In the genomic region with DNA sequence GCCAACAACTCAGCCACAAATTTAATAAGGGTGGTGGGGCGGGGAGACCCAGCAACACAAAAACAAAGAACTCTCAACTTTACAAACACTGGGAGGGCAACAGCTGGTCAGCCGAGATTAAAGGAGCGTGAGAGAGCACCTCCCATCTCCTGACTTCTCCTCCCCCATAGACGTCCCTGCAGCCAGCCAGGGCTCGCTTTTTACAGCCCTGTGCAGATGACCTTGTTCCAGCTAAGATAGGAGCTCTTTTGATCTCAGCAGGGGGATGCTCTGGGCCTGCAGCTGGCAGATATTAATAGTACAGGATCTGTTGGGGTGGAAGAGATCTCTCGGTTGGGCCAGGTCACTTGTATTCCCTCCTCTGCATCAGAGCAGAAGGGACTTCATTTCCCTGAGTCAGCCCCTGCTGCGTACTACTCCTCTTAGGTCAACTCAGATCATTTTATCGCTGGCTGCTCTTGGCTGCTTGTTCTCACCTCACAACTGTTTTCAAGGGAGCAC, we compare ENCODE assay signal across 11 cellular contexts.
A peak's percentile ranks its signal among the peaks of the same experiment; 100 is the strongest.
DNase-seq lines count a peak whose midpoint lies in the region; ATAC-seq, FAIRE-seq and TF ChIP-seq lines count a peak whose summit lies in the region.
"Had no signal": no experiment of that assay in that cellular context is flagged by ENCODE, and none has a peak within 500 bp of the region (broad histone marks: within the 10 kb centered on the region; RNA-seq: fewer than 3 reads in every experiment).

No MANE protein-coding gene starts in this region.

- peak overlapping the region; percentile 74 for H3K4me2 ChIP-seq in K562 (ENCODE audit: insufficient read depth, low read length)
- H3K4me2 ChIP-seq: A549 had no signal

- DNase-seq in activated naive CD8-positive, alpha-beta T cell treated with anti-CD3 and anti-CD28 coated beads for 36 hours: no peak
- DNase-seq in K562 (ENCODE audit: extremely low read depth in 1 of 4, low spot score in 3 of 4) (peak; percentile 84 to 94 (median 88)), mesothelial cell of epicardium (ENCODE audit: low spot score in 2 of 2, unreplicated experiment in 2 of 2) (no peak), aorta (no peak), mesenteric fat pad (ENCODE audit: low spot score) (no peak), kidney tubule cell (ENCODE audit: low spot score) (no peak)

- H2AFZ ChIP-seq in K562 (ENCODE audit: low read depth, low read length): peak overlapping the region; percentile 34

- ATAC-seq in K562: peak; percentile 97
- ATAC-seq in aorta (ENCODE audit: low FRiP score): peak; percentile 16
- ATAC-seq in HG02970 (IDR thresholded peaks at IDR 0.05; ENCODE audit: low FRiP score, unreplicated experiment): no peak
- ATAC-seq: A549 had no signal

- TF ChIP-seq POLR2A in K562 (conservative IDR thresholded peaks at IDR 0.05): no peak

- TF ChIP-seq EP300 in K562 (IDR thresholded peaks at IDR 0.05; ENCODE audit: low read length): peak; percentile 92

- POLR2A ChIA-PET in K562 (lab: Yijun Ruan, JAX): interaction anchor here (0.6 to 1.0 kb wide), 8 partner anchors 8 to 938 kb away, joined by 3 to 4 read pairs (median 3); no protein-coding TSS in a partner anchor

- H4K20me1 ChIP-seq in K562 (replicated peaks; ENCODE audit: control insufficient read depth, insufficient read depth, low read length): no peaks in the 10 kb centered on the region

- H3K4me1 ChIP-seq in K562 (replicated peaks in 1 of 2; ENCODE audit: control insufficient read depth in 2 of 2, insufficient read depth in 2 of 2, low read length in 2 of 2) (peaks cover 0 to 47% of the 10 kb centered on the region in 2 experiments; a peak in 3 of 5 replicates), aorta (ENCODE audit: control insufficient read depth in 1 of 2, insufficient read depth in 2 of 2, low read length in 2 of 2) (peaks cover 0 to 2% of the 10 kb centered on the region in 2 donors)
- H3K4me1 ChIP-seq: A549 had no signal

- H3K36me3 ChIP-seq in K562 (ENCODE audit: control insufficient read depth, insufficient read depth, low read length) (no peaks in the 10 kb centered on the region), aorta (ENCODE audit: control insufficient read depth in 1 of 2, insufficient read depth in 2 of 2, low read length in 1 of 2) (no peaks in the 10 kb centered on the region)

- CTCF ChIA-PET in K562 (lab: Yijun Ruan, JAX; ENCODE audit: low intra/inter-chr PET ratio): no interaction called here

- intact Hi-C loops in K562 (cut with micrococcal nuclease): loop anchor here (10.0 kb wide), 1 partner anchor 109 kb away; no protein-coding TSS in a partner anchor
- intact Hi-C loops in aorta (cut with DNase I): no loop called here

- no peaks in the 10 kb centered on the region for H3K79me2 ChIP-seq in K562 (ENCODE audit: control insufficient read depth, insufficient read depth, low read length)

- H3K27ac Mint-ChIP-seq in activated naive CD8-positive, alpha-beta T cell: peak overlapping the region; percentile 41
- H3K27ac Mint-ChIP-seq in activated naive CD8-positive, alpha-beta T cell treated with anti-CD3 and anti-CD28 coated beads for 36 hours: no peak overlapping the region
- H3K27ac Mint-ChIP-seq in mesothelial cell of epicardium: peak overlapping the region; percentile 96

- H3K27ac ChIP-seq in K562 (ENCODE audit: extremely low read depth, low read depth, low read length) (peak overlapping the region; percentile 70), aorta (ENCODE audit: low read depth in 1 of 2, low read length in 2 of 2) (no peak overlapping the region)
- H3K27ac ChIP-seq: RWPE1 had no signal

- no peaks in the 10 kb centered on the region for H3K27me3 Mint-ChIP-seq in activated naive CD8-positive, alpha-beta T cell
- H3K27me3 Mint-ChIP-seq in activated naive CD8-positive, alpha-beta T cell treated with anti-CD3 and anti-CD28 coated beads for 36 hours: no peaks in the 10 kb centered on the region
- no peaks in the 10 kb centered on the region for H3K27me3 Mint-ChIP-seq in mesothelial cell of epicardium (ENCODE audit: low read depth)

- TF ChIP-seq CTCF in K562 (IDR thresholded peaks at IDR 0.05 in 2 of 3, conservative IDR thresholded peaks at IDR 0.05 in 1 of 3; ENCODE audit: insufficient read depth in 2 of 3, low read depth in 1 of 3, low read length in 3 of 3): no peak
- TF ChIP-seq CTCF in mesothelial cell of epicardium (IDR thresholded peaks at IDR 0.05; ENCODE audit: unreplicated experiment): no peak

- H3K36me3 Mint-ChIP-seq in activated naive CD8-positive, alpha-beta T cell: no peaks in the 10 kb centered on the region
- H3K36me3 Mint-ChIP-seq in activated naive CD8-positive, alpha-beta T cell treated with anti-CD3 and anti-CD28 coated beads for 36 hours: peaks cover 26% of the 10 kb centered on the region
- H3K36me3 Mint-ChIP-seq in mesothelial cell of epicardium: peaks cover 13% of the 10 kb centered on the region

- FAIRE-seq in K562 (lab: Jason Lieb, UNC): peak; percentile 98
- FAIRE-seq: A549, frontal cortex had no signal

- H3K9me3 Mint-ChIP-seq in activated naive CD8-positive, alpha-beta T cell (ENCODE audit: low read depth): no peaks in the 10 kb centered on the region
- peaks cover 3% of the 10 kb centered on the region for H3K9me3 Mint-ChIP-seq in activated naive CD8-positive, alpha-beta T cell treated with anti-CD3 and anti-CD28 coated beads for 36 hours
- peaks cover 7% of the 10 kb centered on the region for H3K9me3 Mint-ChIP-seq in mesothelial cell of epicardium

- no peak overlapping the region for H3K4me3 Mint-ChIP-seq in activated naive CD8-positive, alpha-beta T cell
- no peak overlapping the region for H3K4me3 Mint-ChIP-seq in activated naive CD8-positive, alpha-beta T cell treated with anti-CD3 and anti-CD28 coated beads for 36 hours
- H3K4me3 Mint-ChIP-seq in mesothelial cell of epicardium: no peak overlapping the region

- H3K9ac ChIP-seq in K562 (ENCODE audit: insufficient read depth in 1 of 2, low read depth in 2 of 2, low read length in 2 of 2): peak overlapping the region; percentile 27 to 66; a peak in 2 of 4 replicates

- H3K9me3 ChIP-seq in K562 (replicated peaks; ENCODE audit: control insufficient read depth, insufficient read depth, low read depth, low read length) (no peaks in the 10 kb centered on the region), aorta (ENCODE audit: control insufficient read depth, low read length) (no peaks in the 10 kb centered on the region)
- H3K9me3 ChIP-seq: A549 had no signal

- TF ChIP-seq RAD21 in K562 (CRISPR knock-in tag; conservative IDR thresholded peaks at IDR 0.05 in 1 of 2, IDR thresholded peaks at IDR 0.05 in 1 of 2): peak in 1 of 2 experiments; percentile 35; a peak in 2 of 4 replicates

- peaks cover 58% of the 10 kb centered on the region for H3K4me1 Mint-ChIP-seq in activated naive CD8-positive, alpha-beta T cell (ENCODE audit: low read depth)
- H3K4me1 Mint-ChIP-seq in activated naive CD8-positive, alpha-beta T cell treated with anti-CD3 and anti-CD28 coated beads for 36 hours: peaks cover 45% of the 10 kb centered on the region
- peaks cover 75% of the 10 kb centered on the region for H3K4me1 Mint-ChIP-seq in mesothelial cell of epicardium

- H3K27me3 ChIP-seq in K562 (ENCODE audit: control insufficient read depth in 2 of 2, insufficient read depth in 2 of 2, low read length in 2 of 2): no peaks in the 10 kb centered on the region
- no peaks in the 10 kb centered on the region for H3K27me3 ChIP-seq in aorta (ENCODE audit: control insufficient read depth in 1 of 2, insufficient read depth in 2 of 2, low read length in 1 of 2)

- H3K9me1 ChIP-seq in K562 (ENCODE audit: control insufficient read depth, insufficient read depth, low read length): no peaks in the 10 kb centered on the region

- WGBS in K562 (ENCODE audit: insufficient coverage, low coverage, missing lambda C conversion rate): 2% methylated on average over 6 of the region's 8 CpGs
- WGBS in aorta, 2 donors: 91 to 95% methylated on average over 8 of the region's 8 CpGs

- BruUV-seq in K562 (replicated peaks; lab: Mats Ljungman, UMichigan): no TSS peak

- in situ Hi-C loops in K562 (cut with MboI): no loop called here

- no peak overlapping the region for H3K4me3 ChIP-seq in K562
- H3K4me3 ChIP-seq in aorta (ENCODE audit: low read length in 2 of 2): no peak overlapping the region
- H3K4me3 ChIP-seq: A549 had no signal

TF ChIP-seq in K562, 482 proteins besides CTCF, POLR2A, EP300 and RAD21 (continues in another document):
- TF ChIP-seq GATA2 (CRISPR knock-in tag; IDR thresholded peaks at IDR 0.05): peak; percentile 93
- TF ChIP-seq TAF9B (IDR thresholded peaks at IDR 0.05; ENCODE audit: partially characterized antibody): peak; percentile 82
- TF ChIP-seq, protein P1, sequence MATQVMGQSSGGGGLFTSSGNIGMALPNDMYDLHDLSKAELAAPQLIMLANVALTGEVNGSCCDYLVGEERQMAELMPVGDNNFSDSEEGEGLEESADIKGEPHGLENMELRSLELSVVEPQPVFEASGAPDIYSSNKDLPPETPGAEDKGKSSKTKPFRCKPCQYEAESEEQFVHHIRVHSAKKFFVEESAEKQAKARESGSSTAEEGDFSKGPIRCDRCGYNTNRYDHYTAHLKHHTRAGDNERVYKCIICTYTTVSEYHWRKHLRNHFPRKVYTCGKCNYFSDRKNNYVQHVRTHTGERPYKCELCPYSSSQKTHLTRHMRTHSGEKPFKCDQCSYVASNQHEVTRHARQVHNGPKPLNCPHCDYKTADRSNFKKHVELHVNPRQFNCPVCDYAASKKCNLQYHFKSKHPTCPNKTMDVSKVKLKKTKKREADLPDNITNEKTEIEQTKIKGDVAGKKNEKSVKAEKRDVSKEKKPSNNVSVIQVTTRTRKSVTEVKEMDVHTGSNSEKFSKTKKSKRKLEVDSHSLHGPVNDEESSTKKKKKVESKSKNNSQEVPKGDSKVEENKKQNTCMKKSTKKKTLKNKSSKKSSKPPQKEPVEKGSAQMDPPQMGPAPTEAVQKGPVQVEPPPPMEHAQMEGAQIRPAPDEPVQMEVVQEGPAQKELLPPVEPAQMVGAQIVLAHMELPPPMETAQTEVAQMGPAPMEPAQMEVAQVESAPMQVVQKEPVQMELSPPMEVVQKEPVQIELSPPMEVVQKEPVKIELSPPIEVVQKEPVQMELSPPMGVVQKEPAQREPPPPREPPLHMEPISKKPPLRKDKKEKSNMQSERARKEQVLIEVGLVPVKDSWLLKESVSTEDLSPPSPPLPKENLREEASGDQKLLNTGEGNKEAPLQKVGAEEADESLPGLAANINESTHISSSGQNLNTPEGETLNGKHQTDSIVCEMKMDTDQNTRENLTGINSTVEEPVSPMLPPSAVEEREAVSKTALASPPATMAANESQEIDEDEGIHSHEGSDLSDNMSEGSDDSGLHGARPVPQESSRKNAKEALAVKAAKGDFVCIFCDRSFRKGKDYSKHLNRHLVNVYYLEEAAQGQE (CRISPR knock-in tag; IDR thresholded peaks at IDR 0.05; ENCODE audit: low read depth): no peak
- TF ChIP-seq RCOR1 (IDR thresholded peaks at IDR 0.05; ENCODE audit: borderline replicate concordance in 1 of 2, low read depth in 2 of 2, low read length in 2 of 2): peak; percentile 64 to 96; a peak in 3 of 4 replicates
- no peak for TF ChIP-seq NFIX (CRISPR knock-in tag; IDR thresholded peaks at IDR 0.05; ENCODE audit: low read depth)
- no peak for TF ChIP-seq RBM17 (IDR thresholded peaks at IDR 0.05; ENCODE audit: borderline replicate concordance, low read depth, low read length)
- TF ChIP-seq ZNF766 (CRISPR knock-in tag; conservative IDR thresholded peaks at IDR 0.05): peak; percentile 80; the same call in 1 of the 2 replicates
- no peak for TF ChIP-seq CAMTA2 (CRISPR knock-in tag; conservative IDR thresholded peaks at IDR 0.05)

Comparison
In these comparisons a context has a peak if more than half of its experiments do, and no peak if none do; other contexts are left out.
1. DNase-seq: peak in K562 (4 of 4); none in activated naive CD8-positive, alpha-beta T cell treated with anti-CD3 and anti-CD28 coated beads for 36 hours (single experiment), mesothelial cell of epicardium (0 of 2), aorta (0 of 2), mesenteric fat pad (single experiment) and kidney tubule cell (single experiment).